Comparison of ENCODE assay signal across 18 cellular contexts in the genomic region with DNA sequence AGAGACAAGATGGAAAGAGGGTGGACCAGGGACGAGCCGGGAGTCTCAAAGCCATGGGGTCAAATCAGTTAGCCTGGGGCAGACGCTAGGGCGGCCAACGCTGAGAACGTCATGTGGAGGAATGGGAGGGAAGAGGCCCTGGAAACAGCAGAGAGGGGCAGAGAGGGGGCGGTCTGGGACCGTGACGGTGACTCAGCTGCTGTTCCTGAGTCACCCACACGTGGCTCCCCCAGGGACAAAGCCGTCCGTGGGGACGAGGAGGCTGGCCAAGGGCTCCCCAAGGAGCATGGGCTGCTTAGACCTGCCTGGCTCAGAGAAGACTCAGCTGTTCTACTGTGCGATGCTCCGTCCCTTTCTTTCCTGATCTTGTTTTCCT.
DNase-seq lines count a peak whose midpoint lies in the region; TF ChIP-seq lines count a peak whose summit lies in the region.
"Had no signal": no experiment of that assay in that cellular context is flagged by ENCODE, and none has a peak within 500 bp of the region (broad histone marks: within the 10 kb centered on the region; RNA-seq: fewer than 3 reads in every experiment).

No MANE protein-coding gene starts in this region.

- no peaks in the 10 kb centered on the region for H3K9me3 ChIP-seq in tibial artery

- intact Hi-C loops in tibial artery (cut with DNase I; ENCODE audit: low total_unique reads) = no loop called here

- DNase-seq in ELF-1 (ENCODE audit: low read depth, low spot score) = peak; percentile 56
- DNase-seq in M059J (ENCODE audit: low read depth) = peak; percentile 21
- DNase-seq in foreskin melanocyte = peak; percentile 14
- peak; percentile 46 to 91 for DNase-seq in tibial artery
- DNase-seq in G401 (ENCODE audit: low spot score) = no peak
- no peak for DNase-seq in GF-D8 (lab: John Stamatoyannopoulos, UW)
- DNase-seq in DMS79 treated with DMSO at 0.1 percent for 48 hours (lab: John Stamatoyannopoulos, UW) = no peak
- DNase-seq: activated CD4-positive, alpha-beta T cell treated with anti-CD3 and anti-CD28 coated beads, Interleukin-2, amount 50 U/mL, for 1 hour; activated gamma-delta T cell treated with Interleukin-2 at 50 U/mL for 16 hours; anterior cingulate cortex; effector CD8-positive, alpha-beta T cell; left ventricle myocardium superior; NCI-H1092 treated with DMSO at 0.1 percent for 48 hours; NCI-H2081; NCI-H510A treated with DMSO at 0.1 percent for 48 hours; occipital lobe; T-cell had no signal

- TF ChIP-seq CTCF in tibial artery (IDR thresholded peaks at IDR 0.05) = no peak

- no peaks in the 10 kb centered on the region for H3K36me3 ChIP-seq in tibial artery
- H3K36me3 ChIP-seq: right atrium auricular region had no signal

- in situ Hi-C loops in G401 (cut with HindIII; ENCODE audit: low sequenced_read_pairs) = no loop called here

- no peak overlapping the region for H3K4me3 ChIP-seq in tibial artery
- H3K4me3 ChIP-seq: right atrium auricular region had no signal

- peaks cover 0 to 3% of the 10 kb centered on the region in 2 donors for H3K27me3 ChIP-seq in tibial artery
- H3K27me3 ChIP-seq: right atrium auricular region had no signal

- H3K27ac ChIP-seq in tibial artery = peak overlapping the region; percentile 67 to 68
- H3K27ac ChIP-seq: right atrium auricular region had no signal

- H3K4me1 ChIP-seq in tibial artery = peaks cover 0 to 38% (median 12%) of the 10 kb centered on the region in 4 donors
- H3K4me1 ChIP-seq: right atrium auricular region had no signal

Comparison
In these comparisons a context has a peak if more than half of its experiments do, and no peak if none do; other contexts are left out.
1. DNase-seq: peak in ELF-1 (single experiment), M059J (single experiment), foreskin melanocyte (single experiment) and tibial artery (2 of 2); none in G401 (single experiment), GF-D8 (single experiment) and DMS79 treated with DMSO at 0.1 percent for 48 hours (single experiment).